Comparison of ENCODE assay signal across 12 cellular contexts in the genomic region with DNA sequence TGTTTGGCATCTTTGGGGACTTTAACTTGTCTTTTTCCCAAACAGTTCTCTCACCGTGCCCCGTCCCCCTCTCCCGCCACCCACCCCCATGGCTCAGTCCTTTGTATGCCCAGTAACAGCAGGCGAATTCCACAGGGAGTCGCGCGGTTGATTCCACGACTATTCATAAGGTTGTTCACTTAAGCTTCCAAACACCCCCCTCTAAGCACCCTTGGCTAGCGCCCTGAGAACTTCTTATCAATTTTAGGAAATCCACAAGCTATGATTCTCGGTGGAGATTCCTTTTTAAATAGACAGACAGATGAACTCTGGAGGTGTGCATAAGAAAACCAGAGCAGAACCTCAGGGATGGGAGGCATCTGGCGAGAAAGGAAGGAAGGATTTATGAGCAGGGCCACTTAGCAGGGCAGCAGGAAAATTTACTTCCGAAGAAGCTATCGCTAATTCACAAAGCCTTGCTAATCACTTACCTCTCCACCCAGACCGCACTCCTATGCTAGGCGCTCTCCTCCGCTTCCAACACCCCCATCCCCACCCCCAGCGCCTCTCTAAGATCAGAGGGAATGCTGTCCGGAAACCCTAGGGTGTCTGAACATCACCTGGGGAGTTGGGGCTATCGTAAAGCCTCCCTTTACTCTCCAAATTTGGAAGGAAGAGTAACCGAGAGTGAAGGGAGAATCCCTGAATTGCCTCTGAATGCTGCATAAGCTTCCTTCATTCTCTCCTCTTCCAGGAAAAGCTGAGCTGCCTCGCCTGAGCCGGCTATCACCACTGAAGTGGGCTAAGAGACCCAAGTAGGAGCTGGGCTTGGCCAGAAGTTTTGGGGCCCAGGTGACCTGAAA. TPM values are rescaled to one million over a fixed set of nuclear protein-coding genes. Genes with fewer than 3 reads are reported as not detected.
DNase-seq lines count a peak whose midpoint lies in the region; ATAC-seq and TF ChIP-seq lines count a peak whose summit lies in the region.
"Had no signal": no experiment of that assay in that cellular context is flagged by ENCODE, and none has a peak within 500 bp of the region (broad histone marks: within the 10 kb centered on the region; RNA-seq: fewer than 3 reads in every experiment).

No MANE protein-coding gene starts in this region.

- no peak overlapping the region for H3K27ac Mint-ChIP-seq in stimulated activated naive CD8-positive, alpha-beta T cell treated with anti-CD3 and anti-CD28 coated beads, Interleukin-15, amount 100 ng/mL, for 72 hours
- peak overlapping the region; percentile 98 for H3K27ac Mint-ChIP-seq in neural progenitor cell
- H3K27ac Mint-ChIP-seq: activated B cell treated with CpG ODN at 0.5 μM for 24 hours; CD4-positive, CD25-positive, alpha-beta regulatory T cell had no signal

- no peaks in the 10 kb centered on the region for H3K36me3 ChIP-seq in esophagus squamous epithelium
- H3K36me3 ChIP-seq in neural progenitor cell, result no peaks in the 10 kb centered on the region
- no peaks in the 10 kb centered on the region for H3K36me3 ChIP-seq in aorta (ENCODE audit: control insufficient read depth in 1 of 2, insufficient read depth in 2 of 2, low read length in 1 of 2)

- no peaks in the 10 kb centered on the region for H4K20me1 ChIP-seq in neural progenitor cell (ENCODE audit: low read depth)

- no peaks in the 10 kb centered on the region for H3K9me3 Mint-ChIP-seq in stimulated activated naive CD8-positive, alpha-beta T cell treated with anti-CD3 and anti-CD28 coated beads, Interleukin-15, amount 100 ng/mL, for 72 hours
- peaks cover 3% of the 10 kb centered on the region for H3K9me3 Mint-ChIP-seq in neural progenitor cell
- H3K9me3 Mint-ChIP-seq: activated B cell treated with CpG ODN at 0.5 μM for 24 hours had no signal

- H3K27ac ChIP-seq in esophagus squamous epithelium (peak overlapping the region in 3 of 4 donors; percentile 60 to 86 (median 84)), neural progenitor cell (no peak overlapping the region), aorta (ENCODE audit: low read depth in 1 of 2, low read length in 2 of 2) (peak overlapping the region; percentile 49 to 92)

- H3K79me2 ChIP-seq in neural progenitor cell (ENCODE audit: low read depth), result no peaks in the 10 kb centered on the region

- intact Hi-C loops in esophagus squamous epithelium (cut with DNase I) (no loop called here), aorta (cut with DNase I) (loop anchor here in 1 of 2 donors (10.0 kb wide), 1 partner anchor 382 kb away; no protein-coding TSS in a partner anchor)

- H3K4me3 ChIP-seq in esophagus squamous epithelium (peak overlapping the region; percentile 25 to 64 (median 48)), neural progenitor cell (peak overlapping the region; percentile 68), aorta (ENCODE audit: low read length in 2 of 2) (peak overlapping the region; percentile 71 to 95)

- H3K4me1 Mint-ChIP-seq in stimulated activated naive CD8-positive, alpha-beta T cell treated with anti-CD3 and anti-CD28 coated beads, Interleukin-15, amount 100 ng/mL, for 72 hours, result peaks cover 34% of the 10 kb centered on the region
- H3K4me1 Mint-ChIP-seq in neural progenitor cell, result peaks cover 49% of the 10 kb centered on the region

- peak overlapping the region; percentile 87 to 92 for H3K4me3 Mint-ChIP-seq in stimulated activated naive CD8-positive, alpha-beta T cell treated with anti-CD3 and anti-CD28 coated beads, Interleukin-15, amount 100 ng/mL, for 72 hours
- H3K4me3 Mint-ChIP-seq in neural progenitor cell, result peak overlapping the region; percentile 98
- H3K4me3 Mint-ChIP-seq: activated B cell treated with CpG ODN at 0.5 μM for 24 hours had no signal

- peaks cover 75% of the 10 kb centered on the region for H3K27me3 Mint-ChIP-seq in stimulated activated naive CD8-positive, alpha-beta T cell treated with anti-CD3 and anti-CD28 coated beads, Interleukin-15, amount 100 ng/mL, for 72 hours
- no peaks in the 10 kb centered on the region for H3K27me3 Mint-ChIP-seq in neural progenitor cell (ENCODE audit: insufficient read depth, low read depth)

- H3K36me3 Mint-ChIP-seq in neural progenitor cell, result peaks cover 20% of the 10 kb centered on the region
- H3K36me3 Mint-ChIP-seq: CD4-positive, CD25-positive, alpha-beta regulatory T cell had no signal

- no peak for DNase-seq in stimulated activated naive CD8-positive, alpha-beta T cell treated with anti-CD3 and anti-CD28 coated beads, Interleukin-15, amount 100 ng/mL, for 72 hours
- no peak for DNase-seq in stimulated activated naive CD8-positive, alpha-beta T cell treated with anti-CD3 and anti-CD28 coated beads, Interleukin-15, Interleukin-2, amounts not matched to agents 100 U/mL and 50 U/mL, for 24 hours
- DNase-seq in esophagus squamous epithelium (lab: John Stamatoyannopoulos, UW) (no peak), neural progenitor cell (ENCODE audit: low spot score) (peak; percentile 53), aorta (peak; percentile 47 to 73), NCI-H2107 treated with DMSO at 0.1 percent for 48 hours (lab: John Stamatoyannopoulos, UW; ENCODE audit: unreplicated experiment) (no peak)
- DNase-seq: activated B cell treated with CpG ODN at 0.5 μM for 24 hours; CD4-positive, CD25-positive, alpha-beta regulatory T cell; NCI-H345 had no signal

- H3K27me3 ChIP-seq in esophagus squamous epithelium (peaks cover 0 to 63% (median 0%) of the 10 kb centered on the region in 4 donors), neural progenitor cell (peaks cover 70% of the 10 kb centered on the region), aorta (ENCODE audit: control insufficient read depth in 1 of 2, insufficient read depth in 2 of 2, low read length in 1 of 2) (no peaks in the 10 kb centered on the region)

- no peak overlapping the region for H3K9ac ChIP-seq in neural progenitor cell

- H2AFZ ChIP-seq in neural progenitor cell (replicated peaks), result peak overlapping the region; percentile 90

- H3K4me1 ChIP-seq in esophagus squamous epithelium (peaks cover 0 to 32% (median 4%) of the 10 kb centered on the region in 3 donors), neural progenitor cell (peaks cover 15% of the 10 kb centered on the region), aorta (ENCODE audit: control insufficient read depth in 1 of 2, insufficient read depth in 2 of 2, low read length in 2 of 2) (no peaks in the 10 kb centered on the region)

- TF ChIP-seq CTCF in esophagus squamous epithelium (IDR thresholded peaks at IDR 0.05) (no peak), neural progenitor cell (IDR thresholded peaks at IDR 0.05) (no peak)

- H3F3A ChIP-seq in neural progenitor cell (ENCODE audit: low read depth), result peaks cover 25% of the 10 kb centered on the region

- no peak for ATAC-seq in stimulated activated naive CD8-positive, alpha-beta T cell treated with anti-CD3 and anti-CD28 coated beads, Interleukin-15, amount 100 ng/mL, for 72 hours
- ATAC-seq in stimulated activated naive CD8-positive, alpha-beta T cell treated with anti-CD3 and anti-CD28 coated beads, Interleukin-15, Interleukin-2, amounts not matched to agents 100 U/mL and 50 U/mL, for 24 hours, result no peak
- ATAC-seq in aorta (ENCODE audit: low FRiP score), result no peak
- ATAC-seq in HG02870 (IDR thresholded peaks at IDR 0.05; ENCODE audit: unreplicated experiment), result no peak
- ATAC-seq in HG03159 (IDR thresholded peaks at IDR 0.05; ENCODE audit: unreplicated experiment), result no peak

- TF ChIP-seq POLR2A in esophagus squamous epithelium (IDR thresholded peaks at IDR 0.05), result no peak

- WGBS in esophagus squamous epithelium, 2 donors, result 23 to 26% methylated on average over 16 to 21 of the region's 22 CpGs
- 2 to 8% methylated on average over 22 of the region's 22 CpGs for WGBS in aorta, 2 donors

- H3K9me3 ChIP-seq in esophagus squamous epithelium (no peaks in the 10 kb centered on the region), neural progenitor cell (ENCODE audit: low read depth) (no peaks in the 10 kb centered on the region), aorta (ENCODE audit: control insufficient read depth, low read length) (no peaks in the 10 kb centered on the region)

- H3K4me2 ChIP-seq in neural progenitor cell, result peak overlapping the region; percentile 98

RNA-seq across cellular contexts. Expression of gene UNC5C, which starts 1.7 kb away (rescaled TPM):
- total RNA-seq in esophagus squamous epithelium (under 1 TPM; 0.11 to 0.95 (median 0.36) TPM), neural progenitor cell (ENCODE audit: low replicate concordance) (0.15 and 0.39 TPM in 2 replicates), aorta (10 to 100 TPM; 10.6 to 11.2 TPM)
- 1 to 10 TPM in 1 of 2 donors, under 1 TPM in 1; 0.63 to 6.5 TPM for polyA plus RNA-seq in aorta
- total RNA-seq: activated B cell treated with CpG ODN at 0.5 μM for 24 hours; bronchial epithelial cell; CD4-positive, CD25-positive, alpha-beta regulatory T cell had no signal

Comparison
In these comparisons a context has a peak if more than half of its experiments do, and no peak if none do; other contexts are left out.
1. DNase-seq: peak in neural progenitor cell (single experiment) and aorta (2 of 2); none in stimulated activated naive CD8-positive, alpha-beta T cell treated with anti-CD3 and anti-CD28 coated beads, Interleukin-15, amount 100 ng/mL, for 72 hours (0 of 2), stimulated activated naive CD8-positive, alpha-beta T cell treated with anti-CD3 and anti-CD28 coated beads, Interleukin-15, Interleukin-2, amounts not matched to agents 100 U/mL and 50 U/mL, for 24 hours (single experiment), esophagus squamous epithelium (single experiment) and NCI-H2107 treated with DMSO at 0.1 percent for 48 hours (single experiment).
2. Peak in every context shown above with its lines, with median percentiles within 50 percentile points of each other: H3K4me3 ChIP-seq.